4 cellular contexts compared by ENCODE assay signal in the genomic region with DNA sequence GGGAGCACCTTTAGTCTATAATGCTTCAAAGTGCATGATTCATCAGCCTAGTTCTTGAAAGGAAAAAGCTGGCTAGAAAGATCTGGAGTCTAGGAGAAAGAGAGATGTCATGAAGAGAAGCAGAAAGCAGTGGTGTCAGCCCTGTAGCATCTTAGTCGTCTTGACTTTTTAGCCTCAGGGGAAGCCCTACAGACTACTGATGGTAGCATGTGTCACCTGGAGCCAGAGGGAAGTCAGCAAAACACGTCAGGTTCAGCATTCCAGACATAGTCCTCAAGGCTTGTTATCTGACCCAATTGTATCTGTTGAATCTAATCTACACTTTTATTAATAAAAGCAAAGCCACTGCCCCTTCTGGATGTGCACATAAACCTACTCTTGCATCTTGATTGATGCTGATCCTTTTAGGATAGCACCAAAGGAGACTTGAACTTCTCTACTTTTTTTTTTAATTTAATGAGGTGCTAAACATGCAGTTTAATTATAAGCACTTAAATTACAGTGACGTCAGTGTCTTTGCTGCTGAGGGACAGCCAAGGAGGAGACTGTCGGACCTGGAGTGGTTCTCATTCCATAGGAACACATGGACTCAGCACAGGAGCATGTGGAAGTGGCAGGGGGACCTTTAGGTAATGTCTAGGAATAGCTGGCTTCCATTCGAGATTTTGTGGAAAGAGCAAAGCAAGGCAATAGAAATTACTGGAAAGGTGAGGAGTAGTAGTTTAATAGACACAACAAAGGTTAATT.
"Had no signal": no experiment of that assay in that cellular context is flagged by ENCODE, and none has a peak within 500 bp of the region (broad histone marks: within the 10 kb centered on the region; RNA-seq: fewer than 3 reads in every experiment).

No MANE protein-coding gene starts in this region.

- ATAC-seq: GM23338 had no signal

- H3K4me3 ChIP-seq: GM23338 had no signal

- H3K4me2 ChIP-seq: GM23338 had no signal

- DNase-seq: H9, HCEC 1CT, KBM-7 had no signal

- H2AFZ ChIP-seq: GM23338 had no signal
